In genomic region chr7:19118896-19119301, GRCh38 we compare ENCODE assay signal across 1 cellular context.
TF ChIP-seq lines count a peak whose summit lies in the region.

No MANE protein-coding gene starts in this region.

TF ChIP-seq in SK-N-SH, 30 proteins besides CTCF, POLR2A, EP300 and RAD21 (continued from another document):
- TF ChIP-seq, protein P1, sequence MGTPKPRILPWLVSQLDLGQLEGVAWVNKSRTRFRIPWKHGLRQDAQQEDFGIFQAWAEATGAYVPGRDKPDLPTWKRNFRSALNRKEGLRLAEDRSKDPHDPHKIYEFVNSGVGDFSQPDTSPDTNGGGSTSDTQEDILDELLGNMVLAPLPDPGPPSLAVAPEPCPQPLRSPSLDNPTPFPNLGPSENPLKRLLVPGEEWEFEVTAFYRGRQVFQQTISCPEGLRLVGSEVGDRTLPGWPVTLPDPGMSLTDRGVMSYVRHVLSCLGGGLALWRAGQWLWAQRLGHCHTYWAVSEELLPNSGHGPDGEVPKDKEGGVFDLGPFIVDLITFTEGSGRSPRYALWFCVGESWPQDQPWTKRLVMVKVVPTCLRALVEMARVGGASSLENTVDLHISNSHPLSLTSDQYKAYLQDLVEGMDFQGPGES (IDR thresholded peaks at IDR 0.05; ENCODE audit: low read depth, low read length): no peak
- TF ChIP-seq GABPA (IDR thresholded peaks at IDR 0.05; ENCODE audit: low read depth): no peak
- no peak for TF ChIP-seq TEAD4 (IDR thresholded peaks at IDR 0.05; ENCODE audit: borderline replicate concordance, insufficient read depth)
- TF ChIP-seq FOXJ3 (CRISPR knock-in tag; IDR thresholded peaks at IDR 0.05): no peak
- TF ChIP-seq MEF2A (IDR thresholded peaks at IDR 0.05; ENCODE audit: borderline replicate concordance, low read depth): no peak
- no peak; the same call in 1 of the 2 replicates for TF ChIP-seq GATA2 (CRISPR knock-in tag; IDR thresholded peaks at IDR 0.05)
- no peak for TF ChIP-seq JUND (IDR thresholded peaks at IDR 0.05)
- 0 out of 2 replicates have a peak, but pooled peaks have one; percentile 12 for TF ChIP-seq USF2 (IDR thresholded peaks at IDR 0.05; ENCODE audit: borderline replicate concordance, low read depth, low read length)
- TF ChIP-seq, protein P2, sequence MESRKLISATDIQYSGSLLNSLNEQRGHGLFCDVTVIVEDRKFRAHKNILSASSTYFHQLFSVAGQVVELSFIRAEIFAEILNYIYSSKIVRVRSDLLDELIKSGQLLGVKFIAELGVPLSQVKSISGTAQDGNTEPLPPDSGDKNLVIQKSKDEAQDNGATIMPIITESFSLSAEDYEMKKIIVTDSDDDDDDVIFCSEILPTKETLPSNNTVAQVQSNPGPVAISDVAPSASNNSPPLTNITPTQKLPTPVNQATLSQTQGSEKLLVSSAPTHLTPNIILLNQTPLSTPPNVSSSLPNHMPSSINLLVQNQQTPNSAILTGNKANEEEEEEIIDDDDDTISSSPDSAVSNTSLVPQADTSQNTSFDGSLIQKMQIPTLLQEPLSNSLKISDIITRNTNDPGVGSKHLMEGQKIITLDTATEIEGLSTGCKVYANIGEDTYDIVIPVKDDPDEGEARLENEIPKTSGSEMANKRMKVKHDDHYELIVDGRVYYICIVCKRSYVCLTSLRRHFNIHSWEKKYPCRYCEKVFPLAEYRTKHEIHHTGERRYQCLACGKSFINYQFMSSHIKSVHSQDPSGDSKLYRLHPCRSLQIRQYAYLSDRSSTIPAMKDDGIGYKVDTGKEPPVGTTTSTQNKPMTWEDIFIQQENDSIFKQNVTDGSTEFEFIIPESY (IDR thresholded peaks at IDR 0.05; ENCODE audit: borderline replicate concordance, low read depth): no peak
- TF ChIP-seq YY1 (IDR thresholded peaks at IDR 0.05; ENCODE audit: low read depth): no peak
- peak; percentile 98 for TF ChIP-seq MXI1 (IDR thresholded peaks at IDR 0.05; ENCODE audit: low read depth, low read length)
